Comparison of ENCODE assay signal across 1 cellular context in the genomic region with DNA sequence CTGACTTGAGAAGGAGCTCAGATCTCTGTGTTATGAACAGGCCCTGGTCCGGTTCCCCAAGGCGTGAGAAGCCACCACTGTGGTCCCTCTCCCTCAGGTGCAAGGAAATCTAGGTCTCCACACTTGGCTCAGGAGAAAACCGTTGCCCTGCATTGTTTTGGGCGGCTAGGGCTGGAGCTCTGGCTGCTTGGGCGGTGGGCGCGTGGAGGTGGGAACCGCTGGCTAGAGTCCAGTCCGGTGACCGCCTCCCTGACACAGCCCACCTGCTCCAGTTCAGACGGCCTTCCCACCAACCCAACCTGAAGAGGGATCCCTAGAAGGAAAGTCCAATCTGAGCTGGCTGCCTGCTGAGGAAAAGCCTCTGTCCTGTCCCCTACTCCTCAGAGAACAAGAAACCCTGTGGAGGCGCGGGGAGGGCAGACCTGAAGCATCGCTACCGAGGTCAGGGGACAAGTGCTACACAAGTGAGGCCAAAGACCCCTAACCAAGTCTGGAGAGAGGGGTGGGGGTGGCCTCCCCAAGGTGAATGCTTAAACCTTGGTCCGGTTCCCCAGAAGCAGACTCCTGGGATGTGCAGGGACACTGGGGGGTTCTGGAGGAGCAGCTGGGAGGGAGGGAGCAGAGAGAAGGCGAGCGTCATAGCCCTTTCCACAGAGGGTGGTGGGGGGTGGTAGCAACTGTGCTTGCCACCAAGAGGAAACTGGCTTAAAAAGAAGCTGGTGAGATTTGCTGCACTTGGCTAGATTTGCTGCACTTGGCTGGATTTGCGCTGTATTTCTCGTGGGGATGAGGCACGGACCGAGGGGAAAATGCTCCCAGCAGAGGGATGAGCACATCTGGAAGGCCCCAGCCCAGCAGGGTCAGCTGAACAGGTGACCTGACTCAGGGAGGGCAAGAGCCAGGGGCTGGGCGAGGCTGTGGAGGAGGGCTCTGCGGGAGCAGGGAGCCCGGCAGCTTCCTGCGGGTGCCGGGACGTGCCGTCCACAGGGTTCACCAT.
TF ChIP-seq lines count a peak whose summit lies in the region.

No MANE protein-coding gene starts in this region.

TF ChIP-seq in SK-N-SH, 30 proteins besides CTCF, POLR2A, EP300 and RAD21:
- TF ChIP-seq, protein P1, sequence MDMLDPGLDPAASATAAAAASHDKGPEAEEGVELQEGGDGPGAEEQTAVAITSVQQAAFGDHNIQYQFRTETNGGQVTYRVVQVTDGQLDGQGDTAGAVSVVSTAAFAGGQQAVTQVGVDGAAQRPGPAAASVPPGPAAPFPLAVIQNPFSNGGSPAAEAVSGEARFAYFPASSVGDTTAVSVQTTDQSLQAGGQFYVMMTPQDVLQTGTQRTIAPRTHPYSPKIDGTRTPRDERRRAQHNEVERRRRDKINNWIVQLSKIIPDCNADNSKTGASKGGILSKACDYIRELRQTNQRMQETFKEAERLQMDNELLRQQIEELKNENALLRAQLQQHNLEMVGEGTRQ (IDR thresholded peaks at IDR 0.05; ENCODE audit: borderline replicate concordance, low read depth, low read length), result no peak
- no peak for TF ChIP-seq RFX5 (IDR thresholded peaks at IDR 0.05; ENCODE audit: low read length)
- no peak for TF ChIP-seq SMC3 (IDR thresholded peaks at IDR 0.05; ENCODE audit: low read depth, low read length)
- no peak for TF ChIP-seq CHD2 (IDR thresholded peaks at IDR 0.05; ENCODE audit: low read length, partially characterized antibody)
- TF ChIP-seq TCF12 (IDR thresholded peaks at IDR 0.05), result no peak
- TF ChIP-seq, protein P2, sequence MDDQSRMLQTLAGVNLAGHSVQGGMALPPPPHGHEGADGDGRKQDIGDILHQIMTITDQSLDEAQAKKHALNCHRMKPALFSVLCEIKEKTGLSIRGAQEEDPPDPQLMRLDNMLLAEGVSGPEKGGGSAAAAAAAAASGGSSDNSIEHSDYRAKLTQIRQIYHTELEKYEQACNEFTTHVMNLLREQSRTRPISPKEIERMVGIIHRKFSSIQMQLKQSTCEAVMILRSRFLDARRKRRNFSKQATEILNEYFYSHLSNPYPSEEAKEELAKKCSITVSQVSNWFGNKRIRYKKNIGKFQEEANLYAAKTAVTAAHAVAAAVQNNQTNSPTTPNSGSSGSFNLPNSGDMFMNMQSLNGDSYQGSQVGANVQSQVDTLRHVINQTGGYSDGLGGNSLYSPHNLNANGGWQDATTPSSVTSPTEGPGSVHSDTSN (IDR thresholded peaks at IDR 0.05), result no peak
- no peak for TF ChIP-seq SIN3A (IDR thresholded peaks at IDR 0.05; ENCODE audit: borderline replicate concordance, low read depth, low read length)
